Comparison of ENCODE assay signal across 8 cellular contexts in genomic region chr3:56758539-56758981, GRCh38. TPM values are rescaled to one million over a fixed set of nuclear protein-coding genes. Genes with fewer than 3 reads are reported as not detected.
DNase-seq lines count a peak whose midpoint lies in the region; ATAC-seq and TF ChIP-seq lines count a peak whose summit lies in the region.

No MANE protein-coding gene starts in this region.

- dilution Hi-C loops in mammary epithelial cell (cut with HindIII; ENCODE audit: low sequenced_read_pairs), result no loop called here

- WGBS in mammary epithelial cell (ENCODE audit: low coverage, missing lambda C conversion rate), result 4% methylated on average over 2 of the region's 2 CpGs

- H3K27ac ChIP-seq in RWPE2 (ENCODE audit: poor library complexity, severe bottlenecking) (no peak overlapping the region), mammary epithelial cell (ENCODE audit: insufficient read depth, low read depth, low read length) (peak overlapping the region; percentile 64), muscle layer of duodenum (ENCODE audit: low read length) (peak overlapping the region; percentile 35)

- no peaks in the 10 kb centered on the region for H4K20me1 ChIP-seq in mammary epithelial cell (ENCODE audit: insufficient read depth, low read length)

- no TSS peak for BruUV-seq in mammary epithelial cell (replicated peaks; lab: Mats Ljungman, UMichigan)

- no peaks in the 10 kb centered on the region for H3K36me3 ChIP-seq in RWPE2 (ENCODE audit: low read depth)
- H3K36me3 ChIP-seq in mammary epithelial cell (ENCODE audit: insufficient read depth, low read length), result peaks cover 6% of the 10 kb centered on the region
- peaks cover 0 to 4% of the 10 kb centered on the region in 2 donors for H3K36me3 ChIP-seq in muscle layer of duodenum (ENCODE audit: control insufficient read depth in 1 of 2, insufficient read depth in 2 of 2, low read length in 2 of 2)

- no peak for TF ChIP-seq CTCF in RWPE2 (IDR thresholded peaks at IDR 0.05; ENCODE audit: poor library complexity, severe bottlenecking)
- no peak for TF ChIP-seq CTCF in mammary epithelial cell (conservative IDR thresholded peaks at IDR 0.05 in 1 of 2, IDR thresholded peaks at IDR 0.05 in 1 of 2; ENCODE audit: extremely low read depth in 1 of 2, insufficient read depth in 1 of 2, low read depth in 1 of 2, low read length in 2 of 2)

- peaks cover 79% of the 10 kb centered on the region for H3K79me2 ChIP-seq in mammary epithelial cell (ENCODE audit: insufficient read depth, low read length)

- H3K9me3 ChIP-seq in RWPE2 (ENCODE audit: severe bottlenecking) (no peaks in the 10 kb centered on the region), mammary epithelial cell (replicated peaks; ENCODE audit: insufficient read depth, low read length) (no peaks in the 10 kb centered on the region), muscle layer of duodenum (ENCODE audit: control insufficient read depth in 1 of 2, low read length in 2 of 2) (no peaks in the 10 kb centered on the region)

- H3K4me1 ChIP-seq in RWPE2 (ENCODE audit: insufficient read depth, poor library complexity, severe bottlenecking) (peaks cover 3% of the 10 kb centered on the region), mammary epithelial cell (ENCODE audit: insufficient read depth, low read length) (peaks cover 14% of the 10 kb centered on the region), muscle layer of duodenum (ENCODE audit: control insufficient read depth in 1 of 2, insufficient read depth in 2 of 2, low read length in 2 of 2) (peaks cover 13 to 15% of the 10 kb centered on the region in 2 donors)

- in situ Hi-C loops in mammary epithelial cell (cut with MboI; ENCODE audit: low sequenced_read_pairs in 2 of 2), result no loop called here

- H3K4me2 ChIP-seq in mammary epithelial cell (ENCODE audit: insufficient read depth, low read depth, low read length), result peak overlapping the region; percentile 64

- peak; percentile 44 for ATAC-seq in GM18508 (IDR thresholded peaks at IDR 0.05; ENCODE audit: insufficient read depth, unreplicated experiment)
- peak; percentile 55 for ATAC-seq in HG03045 (IDR thresholded peaks at IDR 0.05; ENCODE audit: unreplicated experiment)
- ATAC-seq in RWPE2 (ENCODE audit: low read depth), result peak; percentile 91

- H3K4me3 ChIP-seq in RWPE2 (ENCODE audit: severe bottlenecking) (no peak overlapping the region), mammary epithelial cell (replicated peaks in 1 of 3; ENCODE audit: insufficient read depth in 1 of 3, low read depth in 2 of 3, low read length in 3 of 3) (no peak overlapping the region), muscle layer of duodenum (ENCODE audit: low read depth in 1 of 2, low read length in 2 of 2) (peak overlapping the region in 1 of 2 donors; percentile 4)

- peak; percentile 70 for DNase-seq in A172 (ENCODE audit: low spot score)
- DNase-seq in RWPE2 (ENCODE audit: low spot score), result no peak
- DNase-seq in mammary epithelial cell, result peak; percentile 87
- DNase-seq in SHP77 treated with DMSO at 0.1 percent for 48 hours (lab: John Stamatoyannopoulos, UW), result no peak
- DNase-seq in NCI-H446 treated with DMSO at 0.1 percent for 48 hours (lab: John Stamatoyannopoulos, UW), result no peak

- CTCF ChIA-PET in mammary epithelial cell (lab: Charles Lee; ENCODE audit: low non-redundant PET), result no interaction called here

- no peak overlapping the region for H3K9ac ChIP-seq in mammary epithelial cell (ENCODE audit: insufficient read depth, low read length)

- intact Hi-C loops in mammary epithelial cell (cut with micrococcal nuclease), result loop anchor here (2.0 kb wide), 1 partner anchor 42 kb away; the partner anchor contains the start of gene ARHGEF3

- H2AFZ ChIP-seq in mammary epithelial cell (ENCODE audit: low read depth, low read length), result no peak overlapping the region

- no peaks in the 10 kb centered on the region for H3K27me3 ChIP-seq in RWPE2 (ENCODE audit: insufficient read depth, poor library complexity, severe bottlenecking)
- no peaks in the 10 kb centered on the region for H3K27me3 ChIP-seq in mammary epithelial cell (ENCODE audit: insufficient read depth, low read length)
- no peaks in the 10 kb centered on the region for H3K27me3 ChIP-seq in muscle layer of duodenum (ENCODE audit: low read depth, low read length)

RNA-seq across cellular contexts. Expression of gene ARHGEF3, which starts 43.2 kb away (rescaled TPM):
- 10.4 and 14.4 TPM in 2 replicates for total RNA-seq in A172 (2014; rRNA removed; shearing (Covaris generic))
- total RNA-seq in mammary epithelial cell, result 10 to 100 TPM; 17.5 to 43.7 TPM
- polyA plus RNA-seq in mammary epithelial cell, result 30.8 TPM
- polyA minus RNA-seq in mammary epithelial cell, result 44.5 TPM

Comparison
In these comparisons a context has a peak if more than half of its experiments do, and no peak if none do; other contexts are left out.
1. DNase-seq: peak in A172 (single experiment) and mammary epithelial cell (single experiment); none in RWPE2 (single experiment), SHP77 treated with DMSO at 0.1 percent for 48 hours (single experiment) and NCI-H446 treated with DMSO at 0.1 percent for 48 hours (single experiment).
2. Peak in every context shown above with its lines, with median percentiles within 50 percentile points of each other: ATAC-seq.